15 cellular contexts compared by ENCODE assay signal in the genomic region with DNA sequence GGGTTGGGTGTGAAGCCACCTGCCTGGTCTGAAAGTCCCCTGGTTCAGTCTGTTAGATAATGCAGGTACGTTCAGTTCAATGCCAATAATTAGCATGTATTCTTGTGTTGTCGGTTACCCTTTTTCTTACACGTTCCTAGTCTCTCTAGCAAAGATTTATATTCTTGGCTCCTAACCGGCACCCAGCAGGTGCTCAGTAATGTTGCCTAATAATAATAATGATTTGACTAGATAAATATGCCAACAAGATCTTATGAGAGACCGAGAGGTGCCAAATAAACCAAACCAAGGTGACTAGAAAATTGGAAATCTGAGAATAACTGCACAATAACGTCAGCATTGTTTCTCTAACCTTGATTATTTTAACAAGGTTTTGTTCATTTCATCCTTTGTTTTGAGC. TPM values are rescaled to one million over a fixed set of nuclear protein-coding genes. Genes with fewer than 3 reads are reported as not detected.
DNase-seq lines count a peak whose midpoint lies in the region; ATAC-seq and TF ChIP-seq lines count a peak whose summit lies in the region.
"Had no signal": no experiment of that assay in that cellular context is flagged by ENCODE, and none has a peak within 500 bp of the region (broad histone marks: within the 10 kb centered on the region; RNA-seq: fewer than 3 reads in every experiment).

No MANE protein-coding gene starts in this region.

- H3K36me3 ChIP-seq in OCI-LY1 (ENCODE audit: insufficient read depth, low read length): no peaks in the 10 kb centered on the region
- H3K36me3 ChIP-seq in endodermal cell (ENCODE audit: control insufficient read depth, insufficient read depth, low read length): peaks cover 9% of the 10 kb centered on the region
- peaks cover 6% of the 10 kb centered on the region for H3K36me3 ChIP-seq in skeletal muscle satellite cell (ENCODE audit: insufficient read depth, low read length)
- H3K36me3 ChIP-seq in tibial artery: peaks cover 0 to 1% (median 0%) of the 10 kb centered on the region in 3 donors

- intact Hi-C loops in tibial artery (cut with DNase I; ENCODE audit: low total_unique reads): loop anchor here (10.0 kb wide), 1 partner anchor 325 kb away; the partner anchor contains the start of gene TMEM168

- TF ChIP-seq POLR2A in erythroblast (IDR thresholded peaks at IDR 0.05; ENCODE audit: low read length): no peak

- no peak overlapping the region for H3K27ac Mint-ChIP-seq in activated naive CD4-positive, alpha-beta T cell treated with anti-CD3 and anti-CD28 coated beads, Interleukin-2, amount 10 ng/mL, durations not matched to agents 7 days and 5 days
- H3K27ac Mint-ChIP-seq in endodermal cell: no peak overlapping the region

- H3K4me1 Mint-ChIP-seq in activated naive CD4-positive, alpha-beta T cell treated with anti-CD3 and anti-CD28 coated beads, Interleukin-2, amount 10 ng/mL, durations not matched to agents 7 days and 5 days: peaks cover 28% of the 10 kb centered on the region
- peaks cover 9% of the 10 kb centered on the region for H3K4me1 Mint-ChIP-seq in endodermal cell

- H3K4me2 ChIP-seq in OCI-LY1 (ENCODE audit: low read length): peak overlapping the region; percentile 67; the same call in 1 of the 2 replicates
- peak overlapping the region; percentile 78 for H3K4me2 ChIP-seq in skeletal muscle satellite cell (ENCODE audit: low read length)

- H3K4me3 ChIP-seq in OCI-LY1 (ENCODE audit: low read depth, low read length, poor library complexity, severe bottlenecking): no peak overlapping the region
- H3K4me3 ChIP-seq in endodermal cell (ENCODE audit: low read length): no peak overlapping the region
- H3K4me3 ChIP-seq in skeletal muscle satellite cell (ENCODE audit: low read length): no peak overlapping the region
- H3K4me3 ChIP-seq in tibial artery: no peak overlapping the region

- no peak for DNase-seq in activated naive CD4-positive, alpha-beta T cell treated with anti-CD3 and anti-CD28 coated beads, Interleukin-2, amount 10 ng/mL, durations not matched to agents 7 days and 5 days
- no peak for DNase-seq in activated naive CD4-positive, alpha-beta T cell (lab: John Stamatoyannopoulos, UW)
- DNase-seq in endodermal cell: no peak
- no peak for DNase-seq in tibial artery
- DNase-seq in erythroblast (lab: John Stamatoyannopoulos, UW): no peak
- DNase-seq: activated CD4-positive, alpha-beta T cell treated with anti-CD3 and anti-CD28 coated beads for 36 hours; foreskin fibroblast; islet precursor cell; NCI-H510A treated with DMSO at 0.1 percent for 48 hours had no signal

- H4K20me1 ChIP-seq in OCI-LY1 (ENCODE audit: insufficient read depth, low read length): no peaks in the 10 kb centered on the region

- no peaks in the 10 kb centered on the region for H3K9me3 ChIP-seq in OCI-LY1 (ENCODE audit: low read length)
- H3K9me3 ChIP-seq in endodermal cell (ENCODE audit: control insufficient read depth, low read length): no peaks in the 10 kb centered on the region
- H3K9me3 ChIP-seq in skeletal muscle satellite cell (replicated peaks; ENCODE audit: low read length): no peaks in the 10 kb centered on the region
- no peaks in the 10 kb centered on the region for H3K9me3 ChIP-seq in tibial artery
- H3K9me3 ChIP-seq: SJSA1 had no signal

- peaks cover 63% of the 10 kb centered on the region for H3K4me1 ChIP-seq in OCI-LY1 (ENCODE audit: insufficient read depth, low read length, severe bottlenecking)
- no peaks in the 10 kb centered on the region for H3K4me1 ChIP-seq in endodermal cell (ENCODE audit: control insufficient read depth, insufficient read depth, low read length)
- H3K4me1 ChIP-seq in skeletal muscle satellite cell (ENCODE audit: control insufficient read depth, insufficient read depth, low read length): peaks cover 7% of the 10 kb centered on the region
- peaks cover 0 to 8% (median 6%) of the 10 kb centered on the region in 4 donors for H3K4me1 ChIP-seq in tibial artery

- 92 to 95% methylated on average over 4 to 6 of the region's 6 CpGs for WGBS in endodermal cell (ENCODE audit: insufficient coverage in 1 of 2, insufficient read length in 1 of 2), 2 experiments

- H3K27me3 ChIP-seq in OCI-LY1 (ENCODE audit: insufficient read depth, low read length) (no peaks in the 10 kb centered on the region), endodermal cell (ENCODE audit: control insufficient read depth, insufficient read depth, low read length, poor library complexity, severe bottlenecking) (peaks cover 35% of the 10 kb centered on the region), skeletal muscle satellite cell (ENCODE audit: control insufficient read depth, insufficient read depth, low read length) (no peaks in the 10 kb centered on the region), tibial artery (no peaks in the 10 kb centered on the region)
- H3K27me3 ChIP-seq: SJSA1 had no signal

- peak overlapping the region; percentile 86 for H2AFZ ChIP-seq in OCI-LY1 (ENCODE audit: low read length)

- H3K36me3 Mint-ChIP-seq in activated naive CD4-positive, alpha-beta T cell treated with anti-CD3 and anti-CD28 coated beads, Interleukin-2, amount 10 ng/mL, durations not matched to agents 7 days and 5 days: peaks cover 6% of the 10 kb centered on the region
- H3K36me3 Mint-ChIP-seq in endodermal cell (ENCODE audit: low read depth): no peaks in the 10 kb centered on the region

- H3K9me3 Mint-ChIP-seq in activated naive CD4-positive, alpha-beta T cell treated with anti-CD3 and anti-CD28 coated beads, Interleukin-2, amount 10 ng/mL, durations not matched to agents 7 days and 5 days: no peaks in the 10 kb centered on the region
- H3K9me3 Mint-ChIP-seq in endodermal cell: no peaks in the 10 kb centered on the region
- H3K9me3 Mint-ChIP-seq: dendritic cell treated with granulocyte-macrophage colony-stimulating factor and Interleukin-4, amounts not matched to agents 40 ng/mL and 50 ng/mL, for 4 days had no signal

- no peaks in the 10 kb centered on the region for H3K27me3 Mint-ChIP-seq in activated naive CD4-positive, alpha-beta T cell treated with anti-CD3 and anti-CD28 coated beads, Interleukin-2, amount 10 ng/mL, durations not matched to agents 7 days and 5 days
- peaks cover 25% of the 10 kb centered on the region for H3K27me3 Mint-ChIP-seq in endodermal cell (ENCODE audit: insufficient read depth)
- H3K27me3 Mint-ChIP-seq: dendritic cell treated with granulocyte-macrophage colony-stimulating factor and Interleukin-4, amounts not matched to agents 40 ng/mL and 50 ng/mL, for 4 days had no signal

- no peaks in the 10 kb centered on the region for H3F3A ChIP-seq in OCI-LY1 (ENCODE audit: insufficient read depth, low read length)

- no peak overlapping the region for H3K9ac ChIP-seq in OCI-LY1 (ENCODE audit: low read length)
- H3K9ac ChIP-seq in endodermal cell (ENCODE audit: extremely low read depth, low read length, poor library complexity, severe bottlenecking): no peak overlapping the region
- H3K9ac ChIP-seq in skeletal muscle satellite cell (ENCODE audit: low read depth, low read length): no peak overlapping the region

- no peaks in the 10 kb centered on the region for H3K79me2 ChIP-seq in OCI-LY1 (ENCODE audit: insufficient read depth, low read length)

- CTCF ChIA-PET in activated naive CD4-positive, alpha-beta T cell treated with anti-CD3 and anti-CD28 coated beads, Interleukin-2, amount 10 ng/mL, durations not matched to agents 7 days and 5 days (lab: Charles Lee): no interaction called here

- no peak for ATAC-seq in GM18867 (IDR thresholded peaks at IDR 0.05; ENCODE audit: unreplicated experiment)

- H3K27ac ChIP-seq in OCI-LY1 (ENCODE audit: low read depth, low read length, poor library complexity, severe bottlenecking) (peak overlapping the region; percentile 45), endodermal cell (ENCODE audit: low read depth, low read length) (no peak overlapping the region), tibial artery (no peak overlapping the region)

- no peaks in the 10 kb centered on the region for H3K9me2 ChIP-seq in OCI-LY1 (ENCODE audit: low read depth, low read length)

- H3K4me3 Mint-ChIP-seq in activated naive CD4-positive, alpha-beta T cell treated with anti-CD3 and anti-CD28 coated beads, Interleukin-2, amount 10 ng/mL, durations not matched to agents 7 days and 5 days: peak overlapping the region; percentile 44
- peak overlapping the region; percentile 75 for H3K4me3 Mint-ChIP-seq in endodermal cell

- TF ChIP-seq CTCF in OCI-LY1 (IDR thresholded peaks at IDR 0.05; ENCODE audit: low read length) (no peak), endodermal cell (conservative IDR thresholded peaks at IDR 0.05) (no peak), tibial artery (IDR thresholded peaks at IDR 0.05) (no peak)

RNA-seq across cellular contexts. Expression of gene SMIM30, which starts 1.1 kb away (rescaled TPM):
- 10 to 100 TPM; 36.2 to 45.8 TPM for total RNA-seq in endodermal cell
- polyA plus RNA-seq in endodermal cell (2013, experiment 1 of 2): 53.4 TPM
- 48.9 TPM for polyA plus RNA-seq in endodermal cell (2013, experiment 2 of 2)
- total RNA-seq in skeletal muscle satellite cell (2012; rRNA removed): 81.3 and 83.7 TPM in 2 replicates

RNA-seq across cellular contexts. Expression of gene GPR85, which starts 32.8 kb away (rescaled TPM):
- total RNA-seq in endodermal cell: under 1 TPM in 1 of 2 donors, not detected in 1; 0.13 TPM
- 2.1 TPM for polyA plus RNA-seq in endodermal cell (2013, experiment 1 of 2)
- polyA plus RNA-seq in endodermal cell (2013, experiment 2 of 2): 3.9 TPM
- total RNA-seq in skeletal muscle satellite cell (2012; rRNA removed): 1.7 and 2.5 TPM in 2 replicates
- total RNA-seq: activated CD4-positive, alpha-beta T cell treated with anti-CD3 and anti-CD28 coated beads for 36 hours; G401 had no signal
